Comparison of ENCODE assay signal across 1 cellular context in the genomic region with DNA sequence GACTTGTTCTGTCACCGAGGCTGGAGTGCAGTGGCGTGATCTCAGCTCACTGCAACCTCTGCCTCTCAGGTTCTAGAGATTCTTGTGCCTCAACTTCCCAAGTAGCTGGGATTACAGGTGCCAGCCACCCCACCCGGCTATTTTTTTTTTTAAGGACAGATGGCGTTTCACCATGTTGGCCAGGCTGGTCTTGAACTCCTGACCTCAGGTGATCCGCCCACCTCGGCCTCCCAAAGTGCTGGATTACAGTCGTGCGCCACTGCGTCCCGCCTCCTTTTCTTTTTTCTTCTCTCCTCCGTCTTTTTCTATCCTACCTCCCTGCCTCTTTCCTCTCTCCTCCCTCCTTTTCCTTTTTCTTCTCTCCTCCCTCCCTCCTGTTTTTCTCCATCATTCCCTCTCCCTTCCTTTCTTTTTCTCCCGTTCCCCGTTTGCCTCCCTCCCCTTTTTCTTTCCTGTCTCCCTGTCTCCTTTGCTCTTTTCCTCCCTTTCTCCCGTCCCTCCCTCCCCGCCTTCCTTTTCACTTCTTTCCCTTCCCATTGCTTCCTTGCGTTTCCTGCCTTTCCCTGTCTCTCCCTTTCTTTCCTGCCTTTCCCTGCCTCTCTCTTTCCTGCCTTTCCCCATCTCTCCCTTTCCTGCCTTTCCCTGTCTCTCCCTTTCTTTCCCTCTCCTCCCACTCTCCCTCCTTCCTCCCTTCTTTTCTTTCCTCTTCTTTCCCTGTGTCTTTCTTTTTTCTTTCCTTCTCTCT.
TF ChIP-seq lines count a peak whose summit lies in the region.

No MANE protein-coding gene starts in this region.

TF ChIP-seq in A549, 52 proteins besides CTCF, POLR2A, EP300 and RAD21 (continued from another document):
- TF ChIP-seq, protein P1, sequence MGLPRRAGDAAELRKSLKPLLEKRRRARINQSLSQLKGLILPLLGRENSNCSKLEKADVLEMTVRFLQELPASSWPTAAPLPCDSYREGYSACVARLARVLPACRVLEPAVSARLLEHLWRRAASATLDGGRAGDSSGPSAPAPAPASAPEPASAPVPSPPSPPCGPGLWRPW (IDR thresholded peaks at IDR 0.05): no peak
- TF ChIP-seq SMC3 (IDR thresholded peaks at IDR 0.05) (no peak), KDM5A (IDR thresholded peaks at IDR 0.05) (no peak), POLR2AphosphoS2 (conservative IDR thresholded peaks at IDR 0.05; ENCODE audit: low read length) (no peak), JUNB (IDR thresholded peaks at IDR 0.05) (no peak), NR3C1 (IDR thresholded peaks at IDR 0.05) (no peak), SREBF2 (IDR thresholded peaks at IDR 0.05) (no peak), CHD2 (IDR thresholded peaks at IDR 0.05; ENCODE audit: low read length, partially characterized antibody) (no peak), EHMT2 (IDR thresholded peaks at IDR 0.05; ENCODE audit: low read depth) (no peak), FOXS1 (CRISPR knock-in tag; IDR thresholded peaks at IDR 0.05) (no peak)
- TF ChIP-seq, protein P2, sequence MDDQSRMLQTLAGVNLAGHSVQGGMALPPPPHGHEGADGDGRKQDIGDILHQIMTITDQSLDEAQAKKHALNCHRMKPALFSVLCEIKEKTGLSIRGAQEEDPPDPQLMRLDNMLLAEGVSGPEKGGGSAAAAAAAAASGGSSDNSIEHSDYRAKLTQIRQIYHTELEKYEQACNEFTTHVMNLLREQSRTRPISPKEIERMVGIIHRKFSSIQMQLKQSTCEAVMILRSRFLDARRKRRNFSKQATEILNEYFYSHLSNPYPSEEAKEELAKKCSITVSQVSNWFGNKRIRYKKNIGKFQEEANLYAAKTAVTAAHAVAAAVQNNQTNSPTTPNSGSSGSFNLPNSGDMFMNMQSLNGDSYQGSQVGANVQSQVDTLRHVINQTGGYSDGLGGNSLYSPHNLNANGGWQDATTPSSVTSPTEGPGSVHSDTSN (IDR thresholded peaks at IDR 0.05): no peak
TF ChIP-seq in A549: peak in this region for 0.
